In genomic region chr3:113428581-113428980, GRCh38 we compare ENCODE assay signal across 12 cellular contexts.
"Had no signal": no experiment of that assay in that cellular context is flagged by ENCODE, and none has a peak within 500 bp of the region (broad histone marks: within the 10 kb centered on the region; RNA-seq: fewer than 3 reads in every experiment).

No MANE protein-coding gene starts in this region.

- H3K4me1 ChIP-seq: tibial artery, uterus had no signal

- H3K9me3 Mint-ChIP-seq: nephron progenitor cell had no signal

- H3K27ac ChIP-seq: tibial artery, uterus had no signal

- H3K27me3 Mint-ChIP-seq: stimulated activated naive B cell treated with anti-CD40 and anti-IgM and Interleukin-4, amounts not matched to agents 10 μg/mL and 1 μg/mL and 100 μg/mL, for 72 hours had no signal

- H3K27ac Mint-ChIP-seq: activated T-helper 1 cell treated with anti-CD3 and anti-CD28 coated beads, Interleukin-12 subunit alpha, Interleukin-12 subunit beta, Interleukin-2, Interleukin-4 antibody, amounts not matched to agents 30 ng/mL and 10 ng/mL and 1 ng/mL, durations not matched to agents 14 hours and 24 hours and 36 hours; nephron progenitor cell; stimulated activated naive B cell treated with anti-CD40 and anti-IgM and Interleukin-4, amounts not matched to agents 10 μg/mL and 1 μg/mL and 100 μg/mL, for 72 hours had no signal

- H3K4me3 ChIP-seq: tibial artery, uterus had no signal

- ATAC-seq: esophagus mucosa; left ventricle myocardium superior; stimulated activated naive B cell treated with anti-CD40 and anti-IgM and Interleukin-4, amounts not matched to agents 10 μg/mL and 1 μg/mL and 100 μg/mL, for 72 hours had no signal

- DNase-seq: anterior cingulate cortex; hippocampal formation; kidney; left ventricle myocardium superior; nephron progenitor cell; occipital lobe; stimulated activated CD4-positive, alpha-beta T cell treated with anti-CD3 and anti-CD28 coated beads, Interleukin-2, amount 100 ng/mL, for 48 hours; stimulated activated naive B cell treated with anti-CD40 and anti-IgM and Interleukin-4, amounts not matched to agents 10 μg/mL and 1 μg/mL and 100 μg/mL, for 72 hours; tibial artery; uterus had no signal

- H3K36me3 ChIP-seq: uterus had no signal

- H3K9me3 ChIP-seq: tibial artery, uterus had no signal

- H3K4me3 Mint-ChIP-seq: activated T-helper 1 cell treated with anti-CD3 and anti-CD28 coated beads, Interleukin-12 subunit alpha, Interleukin-12 subunit beta, Interleukin-2, Interleukin-4 antibody, amounts not matched to agents 30 ng/mL and 10 ng/mL and 1 ng/mL, durations not matched to agents 14 hours and 24 hours and 36 hours; nephron progenitor cell; stimulated activated naive B cell treated with anti-CD40 and anti-IgM and Interleukin-4, amounts not matched to agents 10 μg/mL and 1 μg/mL and 100 μg/mL, for 72 hours had no signal

- H3K27me3 ChIP-seq: tibial artery, uterus had no signal
